9 cellular contexts compared by ENCODE assay signal in genomic region chr10:96129387-96130325, GRCh38. TPM values are rescaled to one million over a fixed set of nuclear protein-coding genes. Genes with fewer than 3 reads are reported as not detected.
DNase-seq lines count a peak whose midpoint lies in the region; ATAC-seq, FAIRE-seq and TF ChIP-seq lines count a peak whose summit lies in the region.
"Had no signal": no experiment of that assay in that cellular context is flagged by ENCODE, and none has a peak within 500 bp of the region (broad histone marks: within the 10 kb centered on the region; RNA-seq: fewer than 3 reads in every experiment).

Gene ZNF518A (plus strand): TSS chr10:96130297. CDS start chr10:96156323, 26,026 bp downstream.

- DNase-seq in AG09319 (ENCODE audit: extremely low read depth, low read depth) (peak; percentile 98), NCI-H345 (lab: John Stamatoyannopoulos, UW) (peak; percentile 94), cerebellar cortex (ENCODE audit: low spot score) (peak; percentile 92), kidney (peak; percentile 97)
- peak; percentile 88 for DNase-seq in activated CD4-positive, CD25-positive, alpha-beta regulatory T cell treated with anti-CD3 and anti-CD28 coated beads, Interleukin-2, amount 50 U/mL, for 72 hours
- peak; percentile 74 to 83 for DNase-seq in stimulated activated CD4-positive, alpha-beta T cell treated with anti-CD3 and anti-CD28 coated beads, Interleukin-15, amount 100 ng/mL, for 1 hour (ENCODE audit: low read depth in 1 of 2, low spot score in 1 of 2)

- H3K9me3 ChIP-seq in kidney (ENCODE audit: control insufficient read depth in 1 of 2, low read length in 2 of 2) = peaks cover 0 to 9% of the 10 kb centered on the region in 2 donors

- TF ChIP-seq CTCF in AG09319 (IDR thresholded peaks at IDR 0.05; ENCODE audit: low read depth, low read length) (no peak), kidney (IDR thresholded peaks at IDR 0.05; ENCODE audit: borderline replicate concordance, extremely low read depth, insufficient read depth) (no peak)

- ATAC-seq in GM19023 (IDR thresholded peaks at IDR 0.05; ENCODE audit: unreplicated experiment) = peak; percentile 81
- ATAC-seq in HG03196 (IDR thresholded peaks at IDR 0.05; ENCODE audit: unreplicated experiment) = peak; percentile 74

- peak within 1 kb of the TSS; percentile 75 to 90 for H3K4me3 ChIP-seq in kidney (ENCODE audit: low read length in 2 of 2)

- H3K36me3 ChIP-seq in kidney (ENCODE audit: control insufficient read depth in 1 of 2, insufficient read depth in 2 of 2, low read length in 2 of 2) = peaks cover under 1 to 15% of the 10 kb centered on the region in 2 donors

- FAIRE-seq in kidney (lab: Jason Lieb, UNC) = no peak
- FAIRE-seq: TTC549 had no signal

- H3K4me1 ChIP-seq in kidney (ENCODE audit: control insufficient read depth in 1 of 2, insufficient read depth in 1 of 2, low read depth in 1 of 2, low read length in 2 of 2) = peaks cover 2 to 8% of the 10 kb centered on the region in 2 donors

- H3K27ac ChIP-seq in kidney (ENCODE audit: low read depth in 2 of 2, low read length in 2 of 2) = peak within 1 kb of the TSS; percentile 95 to 98

- intact Hi-C loops in kidney (cut with DNase I) = no loop called here

- H3K9ac ChIP-seq in kidney (ENCODE audit: low read length in 2 of 2) = peak within 1 kb of the TSS; percentile 41 to 84

RNA-seq across cellular contexts. Expression of gene ZNF518A, which starts in this region (rescaled TPM):
- total RNA-seq in kidney = 29.4 TPM
- polyA plus RNA-seq in kidney (ENCODE audit: insufficient read depth, low read depth, low replicate concordance) = 4.8 TPM

Comparison
In these comparisons a context has a peak if more than half of its experiments do, and no peak if none do; other contexts are left out.
1. Peak in every context shown above with its lines: DNase-seq, ATAC-seq, H3K4me3 ChIP-seq and H3K27ac ChIP-seq.